ENCODE assay signal across 3 cellular contexts in the genomic region with DNA sequence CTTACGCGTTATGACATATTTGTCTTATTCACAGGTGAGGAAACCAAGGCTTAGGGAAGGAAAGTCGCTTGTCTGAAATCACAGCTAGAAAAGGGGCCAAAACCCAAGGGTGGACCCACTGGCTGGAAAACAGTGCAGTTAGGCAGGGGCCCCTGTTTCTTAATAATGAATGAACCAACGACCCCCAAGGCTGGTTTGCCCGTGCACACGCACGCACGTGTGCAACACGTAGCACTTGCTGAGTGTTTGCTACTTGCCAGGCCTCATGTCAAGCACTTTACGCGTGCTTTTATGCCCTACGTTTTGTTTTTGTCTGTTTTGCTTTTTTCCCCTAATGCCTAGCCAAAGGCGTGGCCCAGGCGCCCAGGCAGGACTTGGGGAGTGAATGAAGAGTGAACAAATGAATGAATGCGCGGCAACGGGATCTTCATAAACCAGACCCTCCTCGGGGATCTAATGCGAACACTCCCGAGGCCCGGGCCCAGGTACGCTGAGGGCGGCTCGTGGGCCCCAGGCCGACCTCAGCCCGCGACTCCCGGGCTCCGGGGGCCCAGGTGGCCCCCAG.
TF ChIP-seq lines count a peak whose summit lies in the region.

No MANE protein-coding gene starts in this region.

TF ChIP-seq in GM12891, 5 proteins besides CTCF, POLR2A, EP300 and RAD21:
- no peak for TF ChIP-seq PAX5 (IDR thresholded peaks at IDR 0.05; ENCODE audit: insufficient read depth, low read length, severe bottlenecking)
- no peak for TF ChIP-seq POLR2AphosphoS5 (IDR thresholded peaks at IDR 0.05; ENCODE audit: low read depth, low read length)
- no peak; the same call in 1 of the 2 replicates for TF ChIP-seq TAF1 (IDR thresholded peaks at IDR 0.05; ENCODE audit: low read depth, low read length)
- no peak for TF ChIP-seq POU2F2 (IDR thresholded peaks at IDR 0.05; ENCODE audit: low read depth, low read length)
- no peak for TF ChIP-seq SPI1 (IDR thresholded peaks at IDR 0.05; ENCODE audit: low read depth, low read length)
TF ChIP-seq in GM12891: peak in this region for 0.

TF ChIP-seq in K562, 482 proteins besides CTCF, POLR2A, EP300 and RAD21 (continues in another document):
- TF ChIP-seq, protein P1, sequence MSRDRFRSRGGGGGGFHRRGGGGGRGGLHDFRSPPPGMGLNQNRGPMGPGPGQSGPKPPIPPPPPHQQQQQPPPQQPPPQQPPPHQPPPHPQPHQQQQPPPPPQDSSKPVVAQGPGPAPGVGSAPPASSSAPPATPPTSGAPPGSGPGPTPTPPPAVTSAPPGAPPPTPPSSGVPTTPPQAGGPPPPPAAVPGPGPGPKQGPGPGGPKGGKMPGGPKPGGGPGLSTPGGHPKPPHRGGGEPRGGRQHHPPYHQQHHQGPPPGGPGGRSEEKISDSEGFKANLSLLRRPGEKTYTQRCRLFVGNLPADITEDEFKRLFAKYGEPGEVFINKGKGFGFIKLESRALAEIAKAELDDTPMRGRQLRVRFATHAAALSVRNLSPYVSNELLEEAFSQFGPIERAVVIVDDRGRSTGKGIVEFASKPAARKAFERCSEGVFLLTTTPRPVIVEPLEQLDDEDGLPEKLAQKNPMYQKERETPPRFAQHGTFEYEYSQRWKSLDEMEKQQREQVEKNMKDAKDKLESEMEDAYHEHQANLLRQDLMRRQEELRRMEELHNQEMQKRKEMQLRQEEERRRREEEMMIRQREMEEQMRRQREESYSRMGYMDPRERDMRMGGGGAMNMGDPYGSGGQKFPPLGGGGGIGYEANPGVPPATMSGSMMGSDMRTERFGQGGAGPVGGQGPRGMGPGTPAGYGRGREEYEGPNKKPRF (IDR thresholded peaks at IDR 0.05; ENCODE audit: low read depth, low read length) = no peak
- TF ChIP-seq NCOA2 (IDR thresholded peaks at IDR 0.05; ENCODE audit: partially characterized antibody in 2 of 2) (no peak), TARDBP (IDR thresholded peaks at IDR 0.05) (no peak), HDAC6 (IDR thresholded peaks at IDR 0.05; ENCODE audit: low read depth, low read length) (no peak), TSC22D4 (tag; IDR thresholded peaks at IDR 0.05) (no peak), ZNF23 (CRISPR knock-in tag; IDR thresholded peaks at IDR 0.05) (no peak), DPF2 (IDR thresholded peaks at IDR 0.05) (no peak), ZNF668 (CRISPR knock-in tag; IDR thresholded peaks at IDR 0.05) (no peak), RAD51 (IDR thresholded peaks at IDR 0.05; ENCODE audit: borderline replicate concordance, low read depth) (no peak), CREM (IDR thresholded peaks at IDR 0.05; ENCODE audit: low read depth) (no peak), ZNF717 (CRISPR knock-in tag; IDR thresholded peaks at IDR 0.05) (no peak), CBFB (CRISPR knock-in tag; IDR thresholded peaks at IDR 0.05) (0 out of 2 replicates have a peak, but pooled peaks have one; percentile 50), TRIM28 (IDR thresholded peaks at IDR 0.05) (no peak), HMGN3 (IDR thresholded peaks at IDR 0.05; ENCODE audit: borderline replicate concordance, extremely low read depth, insufficient read length, low read depth, low read length) (no peak), HSF4 (CRISPR knock-in tag; IDR thresholded peaks at IDR 0.05; ENCODE audit: borderline replicate concordance) (no peak)
- TF ChIP-seq, protein P2, sequence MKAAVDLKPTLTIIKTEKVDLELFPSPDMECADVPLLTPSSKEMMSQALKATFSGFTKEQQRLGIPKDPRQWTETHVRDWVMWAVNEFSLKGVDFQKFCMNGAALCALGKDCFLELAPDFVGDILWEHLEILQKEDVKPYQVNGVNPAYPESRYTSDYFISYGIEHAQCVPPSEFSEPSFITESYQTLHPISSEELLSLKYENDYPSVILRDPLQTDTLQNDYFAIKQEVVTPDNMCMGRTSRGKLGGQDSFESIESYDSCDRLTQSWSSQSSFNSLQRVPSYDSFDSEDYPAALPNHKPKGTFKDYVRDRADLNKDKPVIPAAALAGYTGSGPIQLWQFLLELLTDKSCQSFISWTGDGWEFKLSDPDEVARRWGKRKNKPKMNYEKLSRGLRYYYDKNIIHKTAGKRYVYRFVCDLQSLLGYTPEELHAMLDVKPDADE (conservative IDR thresholded peaks at IDR 0.05; ENCODE audit: control insufficient read depth, low read depth, low read length) = no peak
- TF ChIP-seq, protein P3, sequence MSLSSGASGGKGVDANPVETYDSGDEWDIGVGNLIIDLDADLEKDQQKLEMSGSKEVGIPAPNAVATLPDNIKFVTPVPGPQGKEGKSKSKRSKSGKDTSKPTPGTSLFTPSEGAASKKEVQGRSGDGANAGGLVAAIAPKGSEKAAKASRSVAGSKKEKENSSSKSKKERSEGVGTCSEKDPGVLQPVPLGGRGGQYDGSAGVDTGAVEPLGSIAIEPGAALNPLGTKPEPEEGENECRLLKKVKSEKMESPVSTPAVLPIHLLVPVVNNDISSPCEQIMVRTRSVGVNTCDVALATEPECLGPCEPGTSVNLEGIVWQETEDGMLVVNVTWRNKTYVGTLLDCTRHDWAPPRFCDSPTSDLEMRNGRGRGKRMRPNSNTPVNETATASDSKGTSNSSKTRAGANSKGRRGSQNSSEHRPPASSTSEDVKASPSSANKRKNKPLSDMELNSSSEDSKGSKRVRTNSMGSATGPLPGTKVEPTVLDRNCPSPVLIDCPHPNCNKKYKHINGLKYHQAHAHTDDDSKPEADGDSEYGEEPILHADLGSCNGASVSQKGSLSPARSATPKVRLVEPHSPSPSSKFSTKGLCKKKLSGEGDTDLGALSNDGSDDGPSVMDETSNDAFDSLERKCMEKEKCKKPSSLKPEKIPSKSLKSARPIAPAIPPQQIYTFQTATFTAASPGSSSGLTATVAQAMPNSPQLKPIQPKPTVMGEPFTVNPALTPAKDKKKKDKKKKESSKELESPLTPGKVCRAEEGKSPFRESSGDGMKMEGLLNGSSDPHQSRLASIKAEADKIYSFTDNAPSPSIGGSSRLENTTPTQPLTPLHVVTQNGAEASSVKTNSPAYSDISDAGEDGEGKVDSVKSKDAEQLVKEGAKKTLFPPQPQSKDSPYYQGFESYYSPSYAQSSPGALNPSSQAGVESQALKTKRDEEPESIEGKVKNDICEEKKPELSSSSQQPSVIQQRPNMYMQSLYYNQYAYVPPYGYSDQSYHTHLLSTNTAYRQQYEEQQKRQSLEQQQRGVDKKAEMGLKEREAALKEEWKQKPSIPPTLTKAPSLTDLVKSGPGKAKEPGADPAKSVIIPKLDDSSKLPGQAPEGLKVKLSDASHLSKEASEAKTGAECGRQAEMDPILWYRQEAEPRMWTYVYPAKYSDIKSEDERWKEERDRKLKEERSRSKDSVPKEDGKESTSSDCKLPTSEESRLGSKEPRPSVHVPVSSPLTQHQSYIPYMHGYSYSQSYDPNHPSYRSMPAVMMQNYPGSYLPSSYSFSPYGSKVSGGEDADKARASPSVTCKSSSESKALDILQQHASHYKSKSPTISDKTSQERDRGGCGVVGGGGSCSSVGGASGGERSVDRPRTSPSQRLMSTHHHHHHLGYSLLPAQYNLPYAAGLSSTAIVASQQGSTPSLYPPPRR (CRISPR knock-in tag; IDR thresholded peaks at IDR 0.05; ENCODE audit: borderline replicate concordance) = no peak
- TF ChIP-seq, protein P4, sequence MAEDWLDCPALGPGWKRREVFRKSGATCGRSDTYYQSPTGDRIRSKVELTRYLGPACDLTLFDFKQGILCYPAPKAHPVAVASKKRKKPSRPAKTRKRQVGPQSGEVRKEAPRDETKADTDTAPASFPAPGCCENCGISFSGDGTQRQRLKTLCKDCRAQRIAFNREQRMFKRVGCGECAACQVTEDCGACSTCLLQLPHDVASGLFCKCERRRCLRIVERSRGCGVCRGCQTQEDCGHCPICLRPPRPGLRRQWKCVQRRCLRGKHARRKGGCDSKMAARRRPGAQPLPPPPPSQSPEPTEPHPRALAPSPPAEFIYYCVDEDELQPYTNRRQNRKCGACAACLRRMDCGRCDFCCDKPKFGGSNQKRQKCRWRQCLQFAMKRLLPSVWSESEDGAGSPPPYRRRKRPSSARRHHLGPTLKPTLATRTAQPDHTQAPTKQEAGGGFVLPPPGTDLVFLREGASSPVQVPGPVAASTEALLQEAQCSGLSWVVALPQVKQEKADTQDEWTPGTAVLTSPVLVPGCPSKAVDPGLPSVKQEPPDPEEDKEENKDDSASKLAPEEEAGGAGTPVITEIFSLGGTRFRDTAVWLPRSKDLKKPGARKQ (CRISPR knock-in tag; IDR thresholded peaks at IDR 0.05) = no peak

TF ChIP-seq in liver, 16 proteins besides CTCF, POLR2A, EP300 and RAD21:
- TF ChIP-seq HNF4G (IDR thresholded peaks at IDR 0.05) (no peak), FOXA2 (IDR thresholded peaks at IDR 0.05) (no peak), YY1 (IDR thresholded peaks at IDR 0.05) (no peak), SP1 (IDR thresholded peaks at IDR 0.05) (no peak), FOXA1 (IDR thresholded peaks at IDR 0.05) (no peak), HNF4A (conservative IDR thresholded peaks at IDR 0.05) (no peak), JUND (IDR thresholded peaks at IDR 0.05) (no peak), NR2F2 (IDR thresholded peaks at IDR 0.05) (no peak), RXRA (IDR thresholded peaks at IDR 0.05) (no peak), TAF1 (conservative IDR thresholded peaks at IDR 0.05) (no peak), GABPA (IDR thresholded peaks at IDR 0.05 in 1 of 2, conservative IDR thresholded peaks at IDR 0.05 in 1 of 2) (no peak), EGR1 (IDR thresholded peaks at IDR 0.05; ENCODE audit: low read depth in 2 of 2) (no peak)
- TF ChIP-seq, protein P5, sequence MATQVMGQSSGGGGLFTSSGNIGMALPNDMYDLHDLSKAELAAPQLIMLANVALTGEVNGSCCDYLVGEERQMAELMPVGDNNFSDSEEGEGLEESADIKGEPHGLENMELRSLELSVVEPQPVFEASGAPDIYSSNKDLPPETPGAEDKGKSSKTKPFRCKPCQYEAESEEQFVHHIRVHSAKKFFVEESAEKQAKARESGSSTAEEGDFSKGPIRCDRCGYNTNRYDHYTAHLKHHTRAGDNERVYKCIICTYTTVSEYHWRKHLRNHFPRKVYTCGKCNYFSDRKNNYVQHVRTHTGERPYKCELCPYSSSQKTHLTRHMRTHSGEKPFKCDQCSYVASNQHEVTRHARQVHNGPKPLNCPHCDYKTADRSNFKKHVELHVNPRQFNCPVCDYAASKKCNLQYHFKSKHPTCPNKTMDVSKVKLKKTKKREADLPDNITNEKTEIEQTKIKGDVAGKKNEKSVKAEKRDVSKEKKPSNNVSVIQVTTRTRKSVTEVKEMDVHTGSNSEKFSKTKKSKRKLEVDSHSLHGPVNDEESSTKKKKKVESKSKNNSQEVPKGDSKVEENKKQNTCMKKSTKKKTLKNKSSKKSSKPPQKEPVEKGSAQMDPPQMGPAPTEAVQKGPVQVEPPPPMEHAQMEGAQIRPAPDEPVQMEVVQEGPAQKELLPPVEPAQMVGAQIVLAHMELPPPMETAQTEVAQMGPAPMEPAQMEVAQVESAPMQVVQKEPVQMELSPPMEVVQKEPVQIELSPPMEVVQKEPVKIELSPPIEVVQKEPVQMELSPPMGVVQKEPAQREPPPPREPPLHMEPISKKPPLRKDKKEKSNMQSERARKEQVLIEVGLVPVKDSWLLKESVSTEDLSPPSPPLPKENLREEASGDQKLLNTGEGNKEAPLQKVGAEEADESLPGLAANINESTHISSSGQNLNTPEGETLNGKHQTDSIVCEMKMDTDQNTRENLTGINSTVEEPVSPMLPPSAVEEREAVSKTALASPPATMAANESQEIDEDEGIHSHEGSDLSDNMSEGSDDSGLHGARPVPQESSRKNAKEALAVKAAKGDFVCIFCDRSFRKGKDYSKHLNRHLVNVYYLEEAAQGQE (IDR thresholded peaks at IDR 0.05) = no peak
- TF ChIP-seq, protein P6, sequence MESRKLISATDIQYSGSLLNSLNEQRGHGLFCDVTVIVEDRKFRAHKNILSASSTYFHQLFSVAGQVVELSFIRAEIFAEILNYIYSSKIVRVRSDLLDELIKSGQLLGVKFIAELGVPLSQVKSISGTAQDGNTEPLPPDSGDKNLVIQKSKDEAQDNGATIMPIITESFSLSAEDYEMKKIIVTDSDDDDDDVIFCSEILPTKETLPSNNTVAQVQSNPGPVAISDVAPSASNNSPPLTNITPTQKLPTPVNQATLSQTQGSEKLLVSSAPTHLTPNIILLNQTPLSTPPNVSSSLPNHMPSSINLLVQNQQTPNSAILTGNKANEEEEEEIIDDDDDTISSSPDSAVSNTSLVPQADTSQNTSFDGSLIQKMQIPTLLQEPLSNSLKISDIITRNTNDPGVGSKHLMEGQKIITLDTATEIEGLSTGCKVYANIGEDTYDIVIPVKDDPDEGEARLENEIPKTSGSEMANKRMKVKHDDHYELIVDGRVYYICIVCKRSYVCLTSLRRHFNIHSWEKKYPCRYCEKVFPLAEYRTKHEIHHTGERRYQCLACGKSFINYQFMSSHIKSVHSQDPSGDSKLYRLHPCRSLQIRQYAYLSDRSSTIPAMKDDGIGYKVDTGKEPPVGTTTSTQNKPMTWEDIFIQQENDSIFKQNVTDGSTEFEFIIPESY (IDR thresholded peaks at IDR 0.05) = no peak
- TF ChIP-seq, protein P7, sequence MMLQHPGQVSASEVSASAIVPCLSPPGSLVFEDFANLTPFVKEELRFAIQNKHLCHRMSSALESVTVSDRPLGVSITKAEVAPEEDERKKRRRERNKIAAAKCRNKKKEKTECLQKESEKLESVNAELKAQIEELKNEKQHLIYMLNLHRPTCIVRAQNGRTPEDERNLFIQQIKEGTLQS (IDR thresholded peaks at IDR 0.05) = no peak
- TF ChIP-seq, protein P8, sequence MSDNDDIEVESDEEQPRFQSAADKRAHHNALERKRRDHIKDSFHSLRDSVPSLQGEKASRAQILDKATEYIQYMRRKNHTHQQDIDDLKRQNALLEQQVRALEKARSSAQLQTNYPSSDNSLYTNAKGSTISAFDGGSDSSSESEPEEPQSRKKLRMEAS (IDR thresholded peaks at IDR 0.05) = no peak
